11 cellular contexts compared by ENCODE assay signal in the genomic region with DNA sequence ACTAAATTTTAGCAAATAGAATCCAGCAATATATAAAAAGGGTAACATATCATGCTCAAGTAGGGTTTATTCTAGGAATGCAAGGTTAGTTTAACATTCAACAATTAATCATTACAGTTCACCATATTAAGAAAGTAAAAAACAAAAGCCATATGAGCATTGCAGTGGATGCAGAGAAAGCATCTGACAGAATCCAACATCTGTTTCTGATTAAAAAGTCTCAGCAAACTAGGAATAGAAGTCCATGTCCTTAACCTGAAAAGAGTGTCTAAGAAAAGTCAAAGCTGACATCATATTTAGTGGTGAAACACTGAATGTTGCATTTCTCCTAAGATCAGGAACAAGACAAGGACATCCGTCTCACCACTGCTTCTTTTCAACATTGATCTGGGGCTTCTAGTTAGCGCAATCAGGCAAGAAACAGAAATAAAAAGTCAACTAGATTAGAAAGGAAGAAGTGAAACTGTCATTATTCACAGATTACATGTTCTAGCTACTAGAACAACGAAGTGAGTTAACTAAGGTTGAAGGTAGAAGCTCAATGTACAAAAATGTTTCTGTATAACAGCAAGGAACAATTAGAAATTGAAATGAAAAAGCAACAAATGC. TPM values are rescaled to one million over a fixed set of nuclear protein-coding genes. Genes with fewer than 3 reads are reported as not detected.
DNase-seq lines count a peak whose midpoint lies in the region; ATAC-seq and TF ChIP-seq lines count a peak whose summit lies in the region.
"Had no signal": no experiment of that assay in that cellular context is flagged by ENCODE, and none has a peak within 500 bp of the region (broad histone marks: within the 10 kb centered on the region; RNA-seq: fewer than 3 reads in every experiment).

No MANE protein-coding gene starts in this region.

- intact Hi-C loops in OCI-LY7 (cut with micrococcal nuclease; ENCODE audit: unreplicated experiment): no loop called here
- intact Hi-C loops in activated naive CD4-positive, alpha-beta T cell treated with anti-CD3 and anti-CD28 coated beads for 36 hours (cut with micrococcal nuclease): no loop called here

- H3K4me3 Mint-ChIP-seq in activated naive CD4-positive, alpha-beta T cell treated with anti-CD3 and anti-CD28 coated beads for 36 hours: no peak overlapping the region
- no peak overlapping the region for H3K4me3 Mint-ChIP-seq in CD8-positive, alpha-beta memory T cell
- H3K4me3 Mint-ChIP-seq: activated naive CD8-positive, alpha-beta T cell treated with anti-CD3 and anti-CD28 coated beads, Interleukin-2, amount 50 U/mL, for 24 hours had no signal

- no peak for TF ChIP-seq CTCF in OCI-LY7 (conservative IDR thresholded peaks at IDR 0.05; ENCODE audit: low read length)

- ATAC-seq in GM19463 (IDR thresholded peaks at IDR 0.05; ENCODE audit: unreplicated experiment) (peak; percentile 56), HG03060 (IDR thresholded peaks at IDR 0.05; ENCODE audit: low read depth, unreplicated experiment) (peak; percentile 71)
- ATAC-seq: activated naive CD8-positive, alpha-beta T cell treated with anti-CD3 and anti-CD28 coated beads, Interleukin-2, amount 50 U/mL, for 24 hours had no signal

- H3K4me3 ChIP-seq in OCI-LY7 (ENCODE audit: low read depth, low read length, poor library complexity, severe bottlenecking): no peak overlapping the region
- H3K4me3 ChIP-seq in CD8-positive, alpha-beta memory T cell (ENCODE audit: low read length): no peak overlapping the region

- H3K4me2 ChIP-seq in OCI-LY7 (ENCODE audit: low read length): peak overlapping the region; percentile 27; the same call in 1 of the 2 replicates

- peaks cover 21% of the 10 kb centered on the region for H3K4me1 ChIP-seq in OCI-LY7 (ENCODE audit: insufficient read depth, low read length, poor library complexity, severe bottlenecking)
- no peaks in the 10 kb centered on the region for H3K4me1 ChIP-seq in CD8-positive, alpha-beta memory T cell (ENCODE audit: insufficient read depth, low read length)
- H3K4me1 ChIP-seq: parathyroid adenoma had no signal

- peaks cover 9% of the 10 kb centered on the region for H3K4me1 Mint-ChIP-seq in activated naive CD4-positive, alpha-beta T cell treated with anti-CD3 and anti-CD28 coated beads for 36 hours (ENCODE audit: low read depth)
- peaks cover under 1 to 9% (median 6%) of the 10 kb centered on the region in 3 donors for H3K4me1 Mint-ChIP-seq in CD8-positive, alpha-beta memory T cell

- CTCF ChIA-PET in OCI-LY7 (lab: Charles Lee; ENCODE audit: unreplicated experiment): no interaction called here
- CTCF ChIA-PET in activated naive CD4-positive, alpha-beta T cell treated with anti-CD3 and anti-CD28 coated beads for 36 hours (lab: Charles Lee): no interaction called here
- CTCF ChIA-PET in CD8-positive, alpha-beta memory T cell (lab: Charles Lee): no interaction called here

- H3K36me3 Mint-ChIP-seq in activated naive CD4-positive, alpha-beta T cell treated with anti-CD3 and anti-CD28 coated beads for 36 hours (ENCODE audit: low read depth): peaks cover 31% of the 10 kb centered on the region
- H3K36me3 Mint-ChIP-seq in CD8-positive, alpha-beta memory T cell: peaks cover 28 to 65% (median 52%) of the 10 kb centered on the region in 3 donors

- H3K27me3 ChIP-seq in CD8-positive, alpha-beta memory T cell (ENCODE audit: insufficient read depth, low read length, poor library complexity, severe bottlenecking): no peaks in the 10 kb centered on the region

- H3K9me2 ChIP-seq in OCI-LY7 (ENCODE audit: insufficient read depth, low read length): no peaks in the 10 kb centered on the region

- H2AFZ ChIP-seq in OCI-LY7 (ENCODE audit: low read length): no peak overlapping the region
- H2AFZ ChIP-seq: parathyroid adenoma had no signal

- no peak overlapping the region for H3K27ac Mint-ChIP-seq in activated naive CD4-positive, alpha-beta T cell treated with anti-CD3 and anti-CD28 coated beads for 36 hours
- H3K27ac Mint-ChIP-seq in CD8-positive, alpha-beta memory T cell: no peak overlapping the region
- H3K27ac Mint-ChIP-seq: activated naive CD8-positive, alpha-beta T cell treated with anti-CD3 and anti-CD28 coated beads, Interleukin-2, amount 50 U/mL, for 24 hours had no signal

- BruUV-seq in OCI-LY7 (replicated peaks; lab: Mats Ljungman, UMichigan): no TSS peak

- H3K9me3 ChIP-seq in OCI-LY7 (ENCODE audit: low read length): peaks cover 26% of the 10 kb centered on the region; the same call in 1 of the 2 replicates
- no peaks in the 10 kb centered on the region for H3K9me3 ChIP-seq in CD8-positive, alpha-beta memory T cell (ENCODE audit: low read length)

- no peaks in the 10 kb centered on the region for H3K27me3 Mint-ChIP-seq in activated naive CD4-positive, alpha-beta T cell treated with anti-CD3 and anti-CD28 coated beads for 36 hours (ENCODE audit: low read depth)
- no peaks in the 10 kb centered on the region for H3K27me3 Mint-ChIP-seq in CD8-positive, alpha-beta memory T cell
- H3K27me3 Mint-ChIP-seq: activated naive CD8-positive, alpha-beta T cell treated with anti-CD3 and anti-CD28 coated beads, Interleukin-2, amount 50 U/mL, for 24 hours had no signal

- DNase-seq in EL (peak; percentile 13), OCI-LY7 (ENCODE audit: low spot score) (peak; percentile 30), NK-92 (lab: John Stamatoyannopoulos, UW; ENCODE audit: unreplicated experiment) (no peak), glomerular visceral epithelial cell (ENCODE audit: extremely low spot score) (no peak)
- DNase-seq in activated naive CD4-positive, alpha-beta T cell treated with anti-CD3 and anti-CD28 coated beads for 36 hours: no peak
- no peak for DNase-seq in CD8-positive, alpha-beta memory T cell
- DNase-seq: activated naive CD8-positive, alpha-beta T cell treated with anti-CD3 and anti-CD28 coated beads, Interleukin-2, amount 50 U/mL, for 24 hours; NCI-H1436 treated with DMSO at 0.1 percent for 48 hours had no signal

- POLR2A ChIA-PET in OCI-LY7 (lab: Charles Lee): interaction anchor here (0.5 to 1.9 kb wide), 6 partner anchors 8 to 665 kb away, joined by 3 to 5 read pairs (median 3); no protein-coding TSS in a partner anchor
- POLR2A ChIA-PET in CD8-positive, alpha-beta memory T cell (lab: Charles Lee): no interaction called here

- H3K79me2 ChIP-seq in OCI-LY7 (ENCODE audit: insufficient read depth, low read depth, low read length): peaks cover 11% of the 10 kb centered on the region; the same call in 1 of the 2 replicates
- H3K79me2 ChIP-seq: parathyroid adenoma had no signal

- peak overlapping the region; percentile 2 for H3K27ac ChIP-seq in OCI-LY7 (ENCODE audit: low read depth, low read length, poor library complexity, severe bottlenecking)
- H3K27ac ChIP-seq in CD8-positive, alpha-beta memory T cell (ENCODE audit: low read depth, low read length): no peak overlapping the region
- H3K27ac ChIP-seq: parathyroid adenoma had no signal

- peaks cover 73% of the 10 kb centered on the region for H3K36me3 ChIP-seq in OCI-LY7 (ENCODE audit: insufficient read depth, low read length)
- no peaks in the 10 kb centered on the region for H3K36me3 ChIP-seq in CD8-positive, alpha-beta memory T cell (ENCODE audit: insufficient read depth, low read length)

- H4K20me1 ChIP-seq in OCI-LY7 (ENCODE audit: insufficient read depth, low read length): no peaks in the 10 kb centered on the region

- no peaks in the 10 kb centered on the region for H3K9me3 Mint-ChIP-seq in activated naive CD4-positive, alpha-beta T cell treated with anti-CD3 and anti-CD28 coated beads for 36 hours
- no peaks in the 10 kb centered on the region for H3K9me3 Mint-ChIP-seq in CD8-positive, alpha-beta memory T cell

RNA-seq across cellular contexts. Expression of a gene that starts 49.3 kb away (rescaled TPM):
- total RNA-seq in OCI-LY7 (2014; rRNA removed; shearing (Covaris generic)): 16.6 and 22.6 TPM in 2 replicates
- 30.0 and 37.4 TPM in 2 replicates for total RNA-seq in OCI-LY7 (2022)
- total RNA-seq in activated naive CD4-positive, alpha-beta T cell treated with anti-CD3 and anti-CD28 coated beads for 36 hours: 10 to 100 TPM; 37.5 to 39.8 TPM
- 10 to 100 TPM; 88.4 to 93.8 TPM for total RNA-seq in CD8-positive, alpha-beta memory T cell
- polyA plus RNA-seq in CD8-positive, alpha-beta memory T cell: 26.5 TPM

Comparison
In these comparisons a context has a peak if more than half of its experiments do, and no peak if none do; other contexts are left out.
1. DNase-seq: peak in EL (single experiment) and OCI-LY7 (single experiment); none in activated naive CD4-positive, alpha-beta T cell treated with anti-CD3 and anti-CD28 coated beads for 36 hours (single experiment), CD8-positive, alpha-beta memory T cell (0 of 5), NK-92 (single experiment) and glomerular visceral epithelial cell (single experiment).